Comparison of ENCODE assay signal across 10 cellular contexts in the genomic region with DNA sequence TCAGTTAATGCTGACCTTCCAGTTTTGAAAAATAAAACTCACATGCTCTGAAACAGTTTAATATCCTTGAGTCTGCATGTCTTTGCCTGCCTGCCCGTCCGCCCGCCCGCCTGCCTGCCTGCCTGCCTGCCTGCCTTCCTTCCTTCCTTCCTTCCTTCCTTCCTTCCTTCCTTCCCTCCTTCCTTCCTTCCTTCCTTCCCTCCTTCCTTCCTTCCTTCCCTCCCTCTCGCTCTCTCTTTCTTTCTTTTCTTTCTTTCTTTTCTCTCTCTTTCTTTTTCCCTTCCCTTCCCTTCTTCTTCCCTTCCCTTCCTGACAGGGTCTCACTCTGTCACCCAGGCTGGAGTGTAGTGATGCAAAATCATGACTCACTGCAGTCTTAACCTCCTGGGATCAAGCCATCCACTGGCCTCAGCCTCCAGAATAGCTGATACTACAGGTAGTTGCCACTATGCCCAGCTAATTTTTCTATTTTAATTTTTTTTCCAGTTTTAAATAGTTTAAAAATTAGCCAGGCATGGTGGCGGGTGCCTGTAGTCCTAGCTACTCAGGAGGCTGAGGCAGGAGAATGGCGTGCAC. TPM values are rescaled to one million over a fixed set of nuclear protein-coding genes. Genes with fewer than 3 reads are reported as not detected.
DNase-seq lines count a peak whose midpoint lies in the region; FAIRE-seq and TF ChIP-seq lines count a peak whose summit lies in the region.
"Not testable (repeated sequence)": the region's sequence is repeated elsewhere in the genome, so short reads cannot be mapped to it uniquely, and the experiment has no call there.
"Had no signal": no experiment of that assay in that cellular context is flagged by ENCODE, and none has a peak within 500 bp of the region (broad histone marks: within the 10 kb centered on the region; RNA-seq: fewer than 3 reads in every experiment).

No MANE protein-coding gene starts in this region.

- not testable (repeated sequence) for TF ChIP-seq CTCF in bronchial epithelial cell (IDR thresholded peaks at IDR 0.05; ENCODE audit: insufficient read depth, low read length, severe bottlenecking); fibroblast of pulmonary artery (IDR thresholded peaks at IDR 0.05; ENCODE audit: low read length, missing control alignments); neutrophil (IDR thresholded peaks at IDR 0.05)

- peak overlapping the region in 2 of 3 donors; percentile 29 to 65 for H3K27ac Mint-ChIP-seq in IgD-negative memory B cell
- peak overlapping the region; percentile 49 for H3K27ac Mint-ChIP-seq in T-helper 2 cell treated with Interferon-gamma antibody and Interleukin-4, amounts not matched to agents 5 μg/mL and 100 μg/mL, for 36 hours
- H3K27ac Mint-ChIP-seq in activated naive CD8-positive, alpha-beta T cell = peak overlapping the region; percentile 34

- not testable (repeated sequence) for H3K27me3 Mint-ChIP-seq in IgD-negative memory B cell; T-helper 2 cell treated with Interferon-gamma antibody and Interleukin-4, amounts not matched to agents 5 μg/mL and 100 μg/mL, for 36 hours (ENCODE audit: low read depth); activated naive CD8-positive, alpha-beta T cell

- H3K36me3 ChIP-seq in bronchial epithelial cell (ENCODE audit: control insufficient read depth, insufficient read depth, low read length); neutrophil: not testable (repeated sequence)

- H3K4me3 Mint-ChIP-seq in IgD-negative memory B cell = peak overlapping the region in 1 of 4 donors; percentile 73
- H3K4me3 Mint-ChIP-seq in T-helper 2 cell treated with Interferon-gamma antibody and Interleukin-4, amounts not matched to agents 5 μg/mL and 100 μg/mL, for 36 hours = peak overlapping the region; percentile 25
- not testable (repeated sequence) for H3K4me3 Mint-ChIP-seq in activated naive CD8-positive, alpha-beta T cell

- H3K4me1 ChIP-seq in neutrophil (ENCODE audit: control insufficient read depth in 1 of 2, insufficient read depth in 1 of 2, low read depth in 1 of 2, low read length in 1 of 2) = peaks cover 27 to 31% of the 10 kb centered on the region in 2 experiments

- not testable (repeated sequence) for H3K27me3 ChIP-seq in bronchial epithelial cell (ENCODE audit: control insufficient read depth, insufficient read depth, low read length); neutrophil

- not testable (repeated sequence) for H3K36me3 Mint-ChIP-seq in IgD-negative memory B cell; T-helper 2 cell treated with Interferon-gamma antibody and Interleukin-4, amounts not matched to agents 5 μg/mL and 100 μg/mL, for 36 hours (ENCODE audit: low read depth); activated naive CD8-positive, alpha-beta T cell

- DNase-seq in Daoy (ENCODE audit: low read depth) (peak; percentile 27), bronchial epithelial cell (ENCODE audit: low read depth) (peak; percentile 48), fibroblast of pulmonary artery (ENCODE audit: low read depth) (peak; percentile 8)
- DNase-seq in T-helper 2 cell treated with Interferon-gamma antibody and Interleukin-4, amounts not matched to agents 5 μg/mL and 100 μg/mL, for 36 hours (ENCODE audit: low spot score) = not testable (repeated sequence)

- peak overlapping the region; percentile 60 for H3K27ac ChIP-seq in neutrophil

- not testable (repeated sequence) for H3K4me3 ChIP-seq in bronchial epithelial cell (ENCODE audit: low read depth, low read length); fibroblast of pulmonary artery (replicated peaks; ENCODE audit: low read depth, low read length); neutrophil (ENCODE audit: low read depth in 1 of 2, low read length in 1 of 2)

- FAIRE-seq in bronchial epithelial cell (lab: Jason Lieb, UNC) = not testable (repeated sequence)

- peaks cover 26 to 40% (median 29%) of the 10 kb centered on the region in 3 donors for H3K4me1 Mint-ChIP-seq in IgD-negative memory B cell
- peaks cover 42% of the 10 kb centered on the region for H3K4me1 Mint-ChIP-seq in T-helper 2 cell treated with Interferon-gamma antibody and Interleukin-4, amounts not matched to agents 5 μg/mL and 100 μg/mL, for 36 hours (ENCODE audit: low read depth)
- peaks cover 43% of the 10 kb centered on the region for H3K4me1 Mint-ChIP-seq in activated naive CD8-positive, alpha-beta T cell (ENCODE audit: low read depth)

- H3K9me3 ChIP-seq in neutrophil = not testable (repeated sequence)

- H3K9me3 Mint-ChIP-seq in IgD-negative memory B cell; T-helper 2 cell treated with Interferon-gamma antibody and Interleukin-4, amounts not matched to agents 5 μg/mL and 100 μg/mL, for 36 hours; activated naive CD8-positive, alpha-beta T cell (ENCODE audit: low read depth): not testable (repeated sequence)

RNA-seq across cellular contexts. Expression of a gene that starts 10.1 kb away (rescaled TPM):
- 3.0 and 5.2 TPM in 2 replicates for total RNA-seq in Daoy (2014; rRNA removed; shearing (Covaris generic))
- 4.3 TPM for polyA plus RNA-seq in IgD-negative memory B cell
- 5.5 and 8.6 TPM in 2 replicates for total RNA-seq in bronchial epithelial cell

RNA-seq across cellular contexts. Expression of a gene that starts 34.7 kb away (rescaled TPM):
- total RNA-seq in Daoy (2014; rRNA removed; shearing (Covaris generic)) = not detected in 2 replicates
- 157 TPM for polyA plus RNA-seq in IgD-negative memory B cell
- total RNA-seq in bronchial epithelial cell = under 0.01 TPM in 2 replicates
- total RNA-seq: NCI-H460, PC-3, RPMI7951 had no signal
